In the genomic region with DNA sequence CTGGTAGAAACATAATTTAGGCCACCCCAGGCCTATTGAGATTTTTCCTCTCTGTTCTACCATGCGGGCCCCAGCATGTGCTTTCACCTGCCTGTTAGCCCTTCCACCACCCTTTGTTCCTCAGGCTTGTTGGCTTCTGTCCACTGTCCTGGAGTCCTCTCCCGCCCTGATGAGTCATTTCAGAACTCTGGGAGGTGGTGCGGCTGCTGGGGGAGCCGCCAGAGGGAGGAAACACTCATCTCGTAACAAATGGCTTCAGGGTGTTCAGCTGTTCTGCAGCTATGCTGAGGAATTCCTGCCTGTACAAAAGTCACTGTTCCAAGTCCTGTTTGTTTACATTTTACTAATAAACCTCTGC, we compare ENCODE assay signal across 9 cellular contexts. TPM values are rescaled to one million over a fixed set of nuclear protein-coding genes. Genes with fewer than 3 reads are reported as not detected.
DNase-seq lines count a peak whose midpoint lies in the region; ATAC-seq and TF ChIP-seq lines count a peak whose summit lies in the region.
"Had no signal": no experiment of that assay in that cellular context is flagged by ENCODE, and none has a peak within 500 bp of the region (broad histone marks: within the 10 kb centered on the region; RNA-seq: fewer than 3 reads in every experiment).

No MANE protein-coding gene starts in this region.

- no peaks in the 10 kb centered on the region for H3K36me3 ChIP-seq in left lung
- no peaks in the 10 kb centered on the region for H3K36me3 ChIP-seq in tibial artery

- H3K27ac ChIP-seq in left lung (peak overlapping the region; percentile 58 to 70), tibial artery (no peak overlapping the region)

- ATAC-seq in left lung (peak; percentile 97), HG03457 (IDR thresholded peaks at IDR 0.05; ENCODE audit: unreplicated experiment) (no peak)
- ATAC-seq in stimulated activated naive CD8-positive, alpha-beta T cell treated with anti-CD3 and anti-CD28 coated beads, Interleukin-15, Interleukin-2, amounts not matched to agents 100 U/mL and 50 U/mL, for 24 hours = no peak

- no peaks in the 10 kb centered on the region for H3K9me3 ChIP-seq in left lung
- H3K9me3 ChIP-seq in tibial artery = no peaks in the 10 kb centered on the region

- no peaks in the 10 kb centered on the region for H3K27me3 ChIP-seq in left lung
- H3K27me3 ChIP-seq in tibial artery = no peaks in the 10 kb centered on the region

- intact Hi-C loops in left lung (cut with DNase I) = no loop called here
- intact Hi-C loops in tibial artery (cut with DNase I; ENCODE audit: low total_unique reads) = no loop called here

- peak; percentile 17 to 46 for TF ChIP-seq CTCF in left lung (IDR thresholded peaks at IDR 0.05)
- peak; percentile 20 to 22 for TF ChIP-seq CTCF in tibial artery (IDR thresholded peaks at IDR 0.05)

- DNase-seq in DMS153 (lab: John Stamatoyannopoulos, UW) = peak; percentile 57
- peak; percentile 14 for DNase-seq in NCI-H345 treated with DMSO at 0.1 percent for 48 hours (lab: John Stamatoyannopoulos, UW; ENCODE audit: unreplicated experiment)
- DNase-seq in cerebellar cortex (ENCODE audit: low spot score) = peak; percentile 36
- DNase-seq in left lung = peak; percentile 80
- DNase-seq in tibial artery = peak; percentile 82 to 83
- no peak for DNase-seq in NK-92 (lab: John Stamatoyannopoulos, UW; ENCODE audit: unreplicated experiment)
- no peak for DNase-seq in stimulated activated naive CD8-positive, alpha-beta T cell treated with anti-CD3 and anti-CD28 coated beads, Interleukin-15, Interleukin-2, amounts not matched to agents 100 U/mL and 50 U/mL, for 24 hours

- H3K4me1 ChIP-seq in left lung = peaks cover 0 to 8% of the 10 kb centered on the region in 2 donors
- H3K4me1 ChIP-seq in tibial artery = peaks cover 0 to 10% (median 1%) of the 10 kb centered on the region in 4 donors

- H3K4me3 ChIP-seq in left lung (no peak overlapping the region), tibial artery (no peak overlapping the region)

RNA-seq across cellular contexts. Expression of a gene that starts 36.3 kb away (rescaled TPM):
- total RNA-seq in left lung = not detected
- total RNA-seq: endothelial cell of umbilical vein had no signal

Comparison
In these comparisons a context has a peak if more than half of its experiments do, and no peak if none do; other contexts are left out.
1. DNase-seq: peak in DMS153 (single experiment), NCI-H345 treated with DMSO at 0.1 percent for 48 hours (single experiment), cerebellar cortex (single experiment), left lung (2 of 2) and tibial artery (2 of 2); none in NK-92 (single experiment) and stimulated activated naive CD8-positive, alpha-beta T cell treated with anti-CD3 and anti-CD28 coated beads, Interleukin-15, Interleukin-2, amounts not matched to agents 100 U/mL and 50 U/mL, for 24 hours (single experiment).
2. H3K27ac ChIP-seq: peak in left lung (2 of 2); none in tibial artery (0 of 2).